Comparison of ENCODE assay signal across 12 cellular contexts in genomic region chr1:94971491-94971924, GRCh38. TPM values are rescaled to one million over a fixed set of nuclear protein-coding genes. Genes with fewer than 3 reads are reported as not detected.
DNase-seq lines count a peak whose midpoint lies in the region; ATAC-seq, FAIRE-seq and TF ChIP-seq lines count a peak whose summit lies in the region.
"Had no signal": no experiment of that assay in that cellular context is flagged by ENCODE, and none has a peak within 500 bp of the region (broad histone marks: within the 10 kb centered on the region; RNA-seq: fewer than 3 reads in every experiment).

No MANE protein-coding gene starts in this region.

- peak; percentile 47 for ATAC-seq in esophagus mucosa

- H3K27me3 ChIP-seq in osteoblast (ENCODE audit: insufficient read depth, low read length) = no peaks in the 10 kb centered on the region

- DNase-seq in AG08396 (ENCODE audit: low spot score) (peak; percentile 42), RCC 7860 (ENCODE audit: low spot score) (peak; percentile 95), osteoblast (ENCODE audit: insufficient read length, low spot score, missing footprints) (peak; percentile 85), cortex of kidney (lab: John Stamatoyannopoulos, UW) (no peak), SIG-M5 treated with dmso at 0.1 percent for 504 hours (lab: John Stamatoyannopoulos, UW; ENCODE audit: unreplicated experiment) (no peak)
- no peak for DNase-seq in activated CD4-positive, alpha-beta T cell treated with anti-CD3 and anti-CD28 coated beads, Interleukin-2, amount 10 ng/mL, durations not matched to agents 7 days and 5 days
- no peak for DNase-seq in stimulated activated CD4-positive, alpha-beta T cell treated with anti-CD3 and anti-CD28 coated beads, Interleukin-2, amount 100 ng/mL, for 24 hours
- DNase-seq: activated T-cell treated with anti-CD3 and anti-CD28 coated beads, Interleukin-2, amount 50 U/mL, for 1 hour; caudate nucleus; NCI-H82 had no signal

- FAIRE-seq in RCC 7860 (lab: Jason Lieb, UNC) = peak; percentile 96

- H3K4me1 ChIP-seq in osteoblast (ENCODE audit: insufficient read depth, low read length) = peaks cover 43% of the 10 kb centered on the region

- POLR2A ChIA-PET in activated CD4-positive, alpha-beta T cell treated with anti-CD3 and anti-CD28 coated beads, Interleukin-2, amount 10 ng/mL, durations not matched to agents 7 days and 5 days (lab: Charles Lee) = no interaction called here

- peak overlapping the region; percentile 21 for H2AFZ ChIP-seq in osteoblast (ENCODE audit: low read length)

- no peaks in the 10 kb centered on the region for H3K9me3 ChIP-seq in osteoblast (ENCODE audit: low read depth, low read length)

- H3K4me3 Mint-ChIP-seq in activated CD4-positive, alpha-beta T cell treated with anti-CD3 and anti-CD28 coated beads, Interleukin-2, amount 10 ng/mL, durations not matched to agents 7 days and 5 days = no peak overlapping the region
- H3K4me3 Mint-ChIP-seq: CD14-positive monocyte had no signal

- peak overlapping the region; percentile 71 for H3K4me2 ChIP-seq in osteoblast (ENCODE audit: insufficient read depth, low read length)

- H3K4me1 Mint-ChIP-seq in activated CD4-positive, alpha-beta T cell treated with anti-CD3 and anti-CD28 coated beads, Interleukin-2, amount 10 ng/mL, durations not matched to agents 7 days and 5 days = no peaks in the 10 kb centered on the region
- H3K4me1 Mint-ChIP-seq: CD14-positive monocyte had no signal

- no peaks in the 10 kb centered on the region for H3K27me3 Mint-ChIP-seq in activated CD4-positive, alpha-beta T cell treated with anti-CD3 and anti-CD28 coated beads, Interleukin-2, amount 10 ng/mL, durations not matched to agents 7 days and 5 days

- peak overlapping the region; percentile 87 for H3K27ac ChIP-seq in osteoblast (ENCODE audit: low read depth, low read length)

- CTCF ChIA-PET in activated CD4-positive, alpha-beta T cell treated with anti-CD3 and anti-CD28 coated beads, Interleukin-2, amount 10 ng/mL, durations not matched to agents 7 days and 5 days (lab: Charles Lee) = no interaction called here

- no peak overlapping the region for H3K4me3 ChIP-seq in osteoblast (ENCODE audit: insufficient read depth, low read length)

- no peaks in the 10 kb centered on the region for H3K36me3 ChIP-seq in osteoblast (ENCODE audit: insufficient read depth, low read length)

- H4K20me1 ChIP-seq in osteoblast (ENCODE audit: insufficient read depth, low read length) = no peaks in the 10 kb centered on the region

- H3K36me3 Mint-ChIP-seq in activated CD4-positive, alpha-beta T cell treated with anti-CD3 and anti-CD28 coated beads, Interleukin-2, amount 10 ng/mL, durations not matched to agents 7 days and 5 days (ENCODE audit: low read depth) = no peaks in the 10 kb centered on the region
- H3K36me3 Mint-ChIP-seq: CD14-positive monocyte had no signal

- H3K27ac Mint-ChIP-seq in activated CD4-positive, alpha-beta T cell treated with anti-CD3 and anti-CD28 coated beads, Interleukin-2, amount 10 ng/mL, durations not matched to agents 7 days and 5 days = no peak overlapping the region
- H3K27ac Mint-ChIP-seq: CD14-positive monocyte had no signal

- H3K79me2 ChIP-seq in osteoblast (ENCODE audit: insufficient read depth, low read length) = no peaks in the 10 kb centered on the region

- TF ChIP-seq CTCF in osteoblast (IDR thresholded peaks at IDR 0.05; ENCODE audit: extremely low read depth, low read depth, low read length) = no peak

- no peaks in the 10 kb centered on the region for H3K9me3 Mint-ChIP-seq in activated CD4-positive, alpha-beta T cell treated with anti-CD3 and anti-CD28 coated beads, Interleukin-2, amount 10 ng/mL, durations not matched to agents 7 days and 5 days

RNA-seq across cellular contexts. Expression of gene CNN3, which starts 44.6 kb away (rescaled TPM):
- 136 TPM for total RNA-seq in esophagus mucosa
- 316 and 333 TPM in 2 replicates for total RNA-seq in osteoblast
- 1 to 10 TPM in 1 of 2 experiments, under 1 TPM in 1; 0.92 to 1.2 TPM for total RNA-seq in activated CD4-positive, alpha-beta T cell treated with anti-CD3 and anti-CD28 coated beads, Interleukin-2, amount 10 ng/mL, durations not matched to agents 7 days and 5 days

Comparison
In these comparisons a context has a peak if more than half of its experiments do, and no peak if none do; other contexts are left out.
1. DNase-seq: peak in AG08396 (single experiment), RCC 7860 (single experiment) and osteoblast (single experiment); none in cortex of kidney (single experiment), SIG-M5 treated with dmso at 0.1 percent for 504 hours (single experiment), activated CD4-positive, alpha-beta T cell treated with anti-CD3 and anti-CD28 coated beads, Interleukin-2, amount 10 ng/mL, durations not matched to agents 7 days and 5 days (single experiment) and stimulated activated CD4-positive, alpha-beta T cell treated with anti-CD3 and anti-CD28 coated beads, Interleukin-2, amount 100 ng/mL, for 24 hours (0 of 2).
2. RNA of gene CNN3, which starts 44.6 kb away (total RNA-seq): 316 to 333 TPM in osteoblast and 136 TPM in esophagus mucosa (single experiment); 0.92 to 1.2 TPM in activated CD4-positive, alpha-beta T cell treated with anti-CD3 and anti-CD28 coated beads, Interleukin-2, amount 10 ng/mL, durations not matched to agents 7 days and 5 days; every median in the first group is over 10 times any median in the second.